Comparison of ENCODE assay signal across 15 cellular contexts in the genomic region with DNA sequence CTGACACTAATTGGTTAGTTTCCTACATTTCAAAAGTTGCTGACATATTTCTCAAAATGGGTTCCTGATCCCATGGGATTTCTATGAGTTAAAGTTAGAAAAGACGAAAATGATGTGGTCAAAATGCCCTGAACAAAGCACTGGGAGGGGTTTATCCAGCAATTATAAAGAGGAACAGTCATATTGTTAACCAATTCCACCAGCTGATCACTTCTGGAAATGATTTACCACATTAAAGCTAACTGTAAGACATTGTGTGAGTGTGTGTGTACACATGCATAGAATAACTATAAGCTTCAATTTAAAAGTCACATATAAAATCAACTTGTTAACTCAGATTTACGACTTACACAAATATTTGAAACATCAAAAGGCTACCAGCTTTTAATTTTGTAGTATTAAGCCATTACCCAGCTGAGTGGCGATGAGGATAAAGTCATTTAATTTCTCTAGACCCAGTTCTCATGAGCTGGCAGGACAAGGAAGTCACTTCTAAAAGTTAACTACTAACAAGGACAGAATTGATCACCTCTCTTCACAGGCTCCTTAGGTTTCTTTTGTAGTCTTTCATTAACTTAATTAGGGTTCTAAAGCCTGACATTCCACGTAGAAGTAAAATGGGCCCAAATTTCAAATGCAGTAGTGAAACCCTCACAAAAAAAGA. TPM values are rescaled to one million over a fixed set of nuclear protein-coding genes. Genes with fewer than 3 reads are reported as not detected.
DNase-seq lines count a peak whose midpoint lies in the region; ATAC-seq, FAIRE-seq and TF ChIP-seq lines count a peak whose summit lies in the region.
"Had no signal": no experiment of that assay in that cellular context is flagged by ENCODE, and none has a peak within 500 bp of the region (broad histone marks: within the 10 kb centered on the region; RNA-seq: fewer than 3 reads in every experiment).

No MANE protein-coding gene starts in this region.

- H3K4me1 Mint-ChIP-seq in Calu3 (ENCODE audit: low read depth, unreplicated experiment) (peaks cover 45% of the 10 kb centered on the region), mesothelial cell of epicardium (peaks cover 57% of the 10 kb centered on the region)

- no peaks in the 10 kb centered on the region for H3K27me3 ChIP-seq in uterus

- H3K36me3 Mint-ChIP-seq in Calu3 (ENCODE audit: insufficient read depth, unreplicated experiment): no peaks in the 10 kb centered on the region
- peaks cover 4% of the 10 kb centered on the region for H3K36me3 Mint-ChIP-seq in mesothelial cell of epicardium

- H3K27ac Mint-ChIP-seq in Calu3 (ENCODE audit: unreplicated experiment): peak overlapping the region; percentile 64
- H3K27ac Mint-ChIP-seq in mesothelial cell of epicardium: peak overlapping the region; percentile 67
- H3K27ac Mint-ChIP-seq: activated B cell treated with CpG ODN at 0.5 μM for 24 hours, IgD-negative memory B cell had no signal

- H3K9me3 Mint-ChIP-seq in Calu3 (ENCODE audit: low read depth, unreplicated experiment): no peaks in the 10 kb centered on the region
- no peaks in the 10 kb centered on the region for H3K9me3 Mint-ChIP-seq in mesothelial cell of epicardium
- H3K9me3 Mint-ChIP-seq: activated B cell treated with CpG ODN at 0.5 μM for 24 hours; CD4-positive, alpha-beta memory T cell; IgD-negative memory B cell had no signal

- TF ChIP-seq POLR2A in uterus (IDR thresholded peaks at IDR 0.05): no peak

- H3K4me3 Mint-ChIP-seq in Calu3 (ENCODE audit: low read depth, unreplicated experiment) (peak overlapping the region; percentile 36), mesothelial cell of epicardium (no peak overlapping the region)
- H3K4me3 Mint-ChIP-seq: activated B cell treated with CpG ODN at 0.5 μM for 24 hours; CD4-positive, alpha-beta memory T cell; IgD-negative memory B cell had no signal

- H3K27me3 Mint-ChIP-seq in Calu3 (ENCODE audit: unreplicated experiment): no peaks in the 10 kb centered on the region
- no peaks in the 10 kb centered on the region for H3K27me3 Mint-ChIP-seq in mesothelial cell of epicardium (ENCODE audit: low read depth)
- H3K27me3 Mint-ChIP-seq: activated B cell treated with CpG ODN at 0.5 μM for 24 hours; CD4-positive, alpha-beta memory T cell; IgD-negative memory B cell had no signal

- peaks cover 0 to 6% of the 10 kb centered on the region in 2 donors for H3K4me1 ChIP-seq in uterus

- peak overlapping the region; percentile 61 for H3K27ac ChIP-seq in VCaP
- no peak overlapping the region for H3K27ac ChIP-seq in uterus
- H3K27ac ChIP-seq: lower lobe of right lung had no signal

- FAIRE-seq in HTR-8/SVneo (lab: Jason Lieb, UNC): no peak

- H3K36me3 ChIP-seq in uterus: no peaks in the 10 kb centered on the region

- peak; percentile 51 for ATAC-seq in HG02981 (IDR thresholded peaks at IDR 0.05; ENCODE audit: unreplicated experiment)
- ATAC-seq in HG03095 (IDR thresholded peaks at IDR 0.05; ENCODE audit: unreplicated experiment): no peak

- DNase-seq in Calu3: no peak
- DNase-seq in mesothelial cell of epicardium (ENCODE audit: low spot score in 2 of 2, unreplicated experiment in 2 of 2): no peak
- no peak for DNase-seq in uterus
- DNase-seq in ecto neural progenitor cell (ENCODE audit: low spot score): no peak
- no peak for DNase-seq in HTR-8/SVneo (ENCODE audit: insufficient read length, low spot score)
- DNase-seq: activated B cell treated with CpG ODN at 0.5 μM for 24 hours; activated effector memory CD4-positive, alpha-beta T cell treated with Interleukin-2 at 50 U/mL for 16 hours; caudate nucleus; CD4-positive, alpha-beta memory T cell; lower lobe of right lung; Right ventricle myocardium superior had no signal

- no peaks in the 10 kb centered on the region for H3K9me3 ChIP-seq in uterus
- H3K9me3 ChIP-seq: lower lobe of right lung had no signal

- intact Hi-C loops in Calu3 (cut with micrococcal nuclease; ENCODE audit: unreplicated experiment): loop anchor here (5.0 kb wide), 1 partner anchor 177 kb away; no protein-coding TSS in a partner anchor
- intact Hi-C loops in uterus (cut with DNase I; ENCODE audit: low total_unique reads): no loop called here

- H3K4me3 ChIP-seq in uterus: no peak overlapping the region
- H3K4me3 ChIP-seq: lower lobe of right lung had no signal

- CTCF ChIA-PET in Calu3 (lab: Charles Lee): interaction anchor here (0.5 to 1.0 kb wide), 2 partner anchors 161 to 165 kb away, joined by 5 to 6 read pairs; no protein-coding TSS in a partner anchor

- no peak for TF ChIP-seq CTCF in Calu3 (IDR thresholded peaks at IDR 0.05; ENCODE audit: unreplicated experiment)
- TF ChIP-seq CTCF in VCaP (conservative IDR thresholded peaks at IDR 0.05): no peak
- TF ChIP-seq CTCF in mesothelial cell of epicardium (IDR thresholded peaks at IDR 0.05; ENCODE audit: unreplicated experiment): no peak
- no peak for TF ChIP-seq CTCF in uterus (IDR thresholded peaks at IDR 0.05)

- no TSS peak for BruUV-seq in Calu3 (replicated peaks; lab: Mats Ljungman, UMichigan)

RNA-seq across cellular contexts. Expression of a gene that starts 40.4 kb away (rescaled TPM):
- total RNA-seq in Calu3 (2022) (13.3 and 13.7 TPM in 2 replicates), mesothelial cell of epicardium (46.5 to 51.2 TPM (median 51.1 TPM) in 3 replicates), uterus (10 to 100 TPM; 30.0 to 99.0 (median 69.8) TPM)
